Comparison of ENCODE assay signal across 14 cellular contexts in the genomic region with DNA sequence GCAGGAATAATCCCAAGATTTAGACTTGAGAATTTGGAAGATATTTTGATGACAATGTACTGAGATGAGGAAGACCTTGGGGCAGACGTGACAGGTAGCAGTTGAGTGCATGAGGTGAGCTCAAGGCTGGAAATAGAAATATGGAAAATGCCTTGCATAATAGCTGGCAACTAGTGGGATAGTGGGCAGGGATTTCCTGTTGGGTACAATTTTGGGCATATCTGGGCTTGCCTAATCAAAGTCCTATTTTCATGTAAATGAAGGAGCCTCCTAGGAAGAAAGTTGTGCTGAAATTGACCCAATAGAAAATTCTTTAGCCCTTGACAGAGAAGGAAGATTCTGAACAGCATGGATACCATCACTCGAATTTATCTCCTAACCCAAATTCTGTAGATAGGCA. TPM values are rescaled to one million over a fixed set of nuclear protein-coding genes. Genes with fewer than 3 reads are reported as not detected.
A peak's percentile ranks its signal among the peaks of the same experiment; 100 is the strongest.
DNase-seq lines count a peak whose midpoint lies in the region; ATAC-seq and TF ChIP-seq lines count a peak whose summit lies in the region.
"Had no signal": no experiment of that assay in that cellular context is flagged by ENCODE, and none has a peak within 500 bp of the region (broad histone marks: within the 10 kb centered on the region; RNA-seq: fewer than 3 reads in every experiment).

No MANE protein-coding gene starts in this region.

- H3K36me3 Mint-ChIP-seq in GM23338 (ENCODE audit: low read depth), result no peaks in the 10 kb centered on the region
- H3K36me3 Mint-ChIP-seq in dendritic cell treated with granulocyte-macrophage colony-stimulating factor and Interleukin-4, amounts not matched to agents 40 ng/mL and 50 ng/mL, for 4 days (ENCODE audit: low read depth), result peaks cover 4% of the 10 kb centered on the region
- H3K36me3 Mint-ChIP-seq: CD8-positive, alpha-beta memory T cell had no signal

- peak overlapping the region; percentile 40; the same call in 1 of the 2 replicates for H3K4me2 ChIP-seq in GM23338
- no peak overlapping the region for H3K4me2 ChIP-seq in OCI-LY7 (ENCODE audit: low read length)
- no peak overlapping the region for H3K4me2 ChIP-seq in osteoblast (ENCODE audit: insufficient read depth, low read length)

- TF ChIP-seq CTCF in GM23338 (conservative IDR thresholded peaks at IDR 0.05; ENCODE audit: low read depth in 2 of 2) (no peak), OCI-LY7 (conservative IDR thresholded peaks at IDR 0.05; ENCODE audit: low read length) (no peak), osteoblast (IDR thresholded peaks at IDR 0.05; ENCODE audit: extremely low read depth, low read depth, low read length) (no peak)

- intact Hi-C loops in OCI-LY7 (cut with micrococcal nuclease; ENCODE audit: unreplicated experiment) (no loop called here), cardiac septum (cut with DNase I) (no loop called here)
- intact Hi-C loops in dendritic cell treated with granulocyte-macrophage colony-stimulating factor and Interleukin-4, amounts not matched to agents 40 ng/mL and 50 ng/mL, for 4 days (cut with micrococcal nuclease), result no loop called here

- H3K9me2 ChIP-seq in GM23338 (ENCODE audit: insufficient read depth), result no peaks in the 10 kb centered on the region; the same call in none of the 2 replicates
- H3K9me2 ChIP-seq in OCI-LY7 (ENCODE audit: insufficient read depth, low read length), result no peaks in the 10 kb centered on the region

- H2AFZ ChIP-seq in GM23338 (peak overlapping the region; percentile 21; the same call in 1 of the 2 replicates), OCI-LY7 (ENCODE audit: low read length) (peak overlapping the region; percentile 54; the same call in 1 of the 2 replicates), osteoblast (ENCODE audit: low read length) (peak overlapping the region; percentile 9)

- H3K4me1 ChIP-seq in GM23338 (ENCODE audit: insufficient read depth), result peaks cover 9% of the 10 kb centered on the region; the same call in 1 of the 2 replicates
- H3K4me1 ChIP-seq in OCI-LY7 (ENCODE audit: insufficient read depth, low read length, poor library complexity, severe bottlenecking), result peaks cover 42% of the 10 kb centered on the region
- H3K4me1 ChIP-seq in osteoblast (ENCODE audit: insufficient read depth, low read length), result peaks cover 14% of the 10 kb centered on the region
- H3K4me1 ChIP-seq: Caco-2 had no signal

- BruUV-seq in OCI-LY7 (replicated peaks; lab: Mats Ljungman, UMichigan), result no TSS peak

- CTCF ChIA-PET in OCI-LY7 (lab: Charles Lee; ENCODE audit: unreplicated experiment), result interaction anchor here (1.1 to 2.2 kb wide), 2 partner anchors 9 to 10 kb away, joined by 3 to 5 read pairs; no protein-coding TSS in a partner anchor

- no peaks in the 10 kb centered on the region for H3K27me3 Mint-ChIP-seq in GM23338 (ENCODE audit: insufficient read depth, low read depth, poor library complexity)
- H3K27me3 Mint-ChIP-seq in dendritic cell treated with granulocyte-macrophage colony-stimulating factor and Interleukin-4, amounts not matched to agents 40 ng/mL and 50 ng/mL, for 4 days, result no peaks in the 10 kb centered on the region
- H3K27me3 Mint-ChIP-seq: B cell had no signal

- H3K27ac Mint-ChIP-seq in GM23338, result no peak overlapping the region
- H3K27ac Mint-ChIP-seq in dendritic cell treated with granulocyte-macrophage colony-stimulating factor and Interleukin-4, amounts not matched to agents 40 ng/mL and 50 ng/mL, for 4 days, result peak overlapping the region; percentile 19
- H3K27ac Mint-ChIP-seq: B cell had no signal

- POLR2A ChIA-PET in OCI-LY7 (lab: Charles Lee), result interaction anchor here (0.7 to 0.8 kb wide), 2 partner anchors 14 to 25 kb away, joined by 3 read pairs; no protein-coding TSS in a partner anchor

- no peak for ATAC-seq in GM23338
- ATAC-seq in GM19455 (IDR thresholded peaks at IDR 0.05; ENCODE audit: unreplicated experiment), result no peak

- DNase-seq in GM23338 (ENCODE audit: low spot score) (no peak), OCI-LY7 (ENCODE audit: low spot score) (no peak), osteoblast (ENCODE audit: insufficient read length, low spot score, missing footprints) (no peak), cardiac septum (ENCODE audit: low spot score) (no peak)
- DNase-seq in NK-92 treated with Interleukin-12 subunit alpha and Interleukin-12 subunit beta, amount 100 ng/mL, for 24 hours (lab: John Stamatoyannopoulos, UW), result no peak
- DNase-seq: Caco-2; CD8-positive, alpha-beta memory T cell; DND-41; GDM1; H7 had no signal

- H3K27ac ChIP-seq in GM23338 (ENCODE audit: low read depth), result no peak overlapping the region
- H3K27ac ChIP-seq in OCI-LY7 (ENCODE audit: low read depth, low read length, poor library complexity, severe bottlenecking), result no peak overlapping the region
- no peak overlapping the region for H3K27ac ChIP-seq in osteoblast (ENCODE audit: low read depth, low read length)
- H3K27ac ChIP-seq: C4-2B had no signal

- H3K9me3 ChIP-seq in OCI-LY7 (ENCODE audit: low read length) (peaks cover 12% of the 10 kb centered on the region; the same call in 1 of the 2 replicates), osteoblast (ENCODE audit: low read depth, low read length) (no peaks in the 10 kb centered on the region)
- H3K9me3 ChIP-seq: Caco-2 had no signal

- H3K4me3 ChIP-seq in GM23338, result no peak overlapping the region
- no peak overlapping the region for H3K4me3 ChIP-seq in OCI-LY7 (ENCODE audit: low read depth, low read length, poor library complexity, severe bottlenecking)
- H3K4me3 ChIP-seq in osteoblast (ENCODE audit: insufficient read depth, low read length), result no peak overlapping the region

- peaks cover 13% of the 10 kb centered on the region for H3K4me1 Mint-ChIP-seq in GM23338
- peaks cover 50% of the 10 kb centered on the region for H3K4me1 Mint-ChIP-seq in dendritic cell treated with granulocyte-macrophage colony-stimulating factor and Interleukin-4, amounts not matched to agents 40 ng/mL and 50 ng/mL, for 4 days (ENCODE audit: low read depth)

- H3K4me3 Mint-ChIP-seq in GM23338, result no peak overlapping the region
- no peak overlapping the region for H3K4me3 Mint-ChIP-seq in dendritic cell treated with granulocyte-macrophage colony-stimulating factor and Interleukin-4, amounts not matched to agents 40 ng/mL and 50 ng/mL, for 4 days
- H3K4me3 Mint-ChIP-seq: B cell; CD8-positive, alpha-beta memory T cell had no signal

- H3K27me3 ChIP-seq in GM23338 (ENCODE audit: insufficient read depth) (no peaks in the 10 kb centered on the region), osteoblast (ENCODE audit: insufficient read depth, low read length) (no peaks in the 10 kb centered on the region)

- no peaks in the 10 kb centered on the region for H3F3A ChIP-seq in GM23338 (replicated peaks; ENCODE audit: low read depth)

- H3K9me3 Mint-ChIP-seq in GM23338, result no peaks in the 10 kb centered on the region
- peaks cover 7% of the 10 kb centered on the region for H3K9me3 Mint-ChIP-seq in dendritic cell treated with granulocyte-macrophage colony-stimulating factor and Interleukin-4, amounts not matched to agents 40 ng/mL and 50 ng/mL, for 4 days
- H3K9me3 Mint-ChIP-seq: CD8-positive, alpha-beta memory T cell had no signal

- H4K20me1 ChIP-seq in GM23338 (replicated peaks; ENCODE audit: insufficient read depth) (no peaks in the 10 kb centered on the region), OCI-LY7 (ENCODE audit: insufficient read depth, low read length) (no peaks in the 10 kb centered on the region), osteoblast (ENCODE audit: insufficient read depth, low read length) (no peaks in the 10 kb centered on the region)

- H3K36me3 ChIP-seq in GM23338 (ENCODE audit: insufficient read depth) (no peaks in the 10 kb centered on the region), OCI-LY7 (ENCODE audit: insufficient read depth, low read length) (no peaks in the 10 kb centered on the region), osteoblast (ENCODE audit: insufficient read depth, low read length) (no peaks in the 10 kb centered on the region)

- no peaks in the 10 kb centered on the region for H3K79me2 ChIP-seq in GM23338 (replicated peaks; ENCODE audit: insufficient read depth)
- H3K79me2 ChIP-seq in OCI-LY7 (ENCODE audit: insufficient read depth, low read depth, low read length), result no peaks in the 10 kb centered on the region
- H3K79me2 ChIP-seq in osteoblast (ENCODE audit: insufficient read depth, low read length), result no peaks in the 10 kb centered on the region

TF ChIP-seq in GM23338, 12 proteins besides CTCF, POLR2A, EP300 and RAD21 (continues in another document):
- TF ChIP-seq EZH2 (IDR thresholded peaks at IDR 0.05; ENCODE audit: low read depth, unreplicated experiment), result no peak
- TF ChIP-seq CREB1 (CRISPR knock-in tag; IDR thresholded peaks at IDR 0.05; ENCODE audit: low read depth), result no peak
- no peak for TF ChIP-seq POLR2AphosphoS5 (IDR thresholded peaks at IDR 0.05; ENCODE audit: low read depth)
- no peak for TF ChIP-seq JUNB (IDR thresholded peaks at IDR 0.05; ENCODE audit: unreplicated experiment)
- no peak for TF ChIP-seq ZNF331 (CRISPR knock-in tag; IDR thresholded peaks at IDR 0.05; ENCODE audit: low read depth)
- TF ChIP-seq, protein P1, sequence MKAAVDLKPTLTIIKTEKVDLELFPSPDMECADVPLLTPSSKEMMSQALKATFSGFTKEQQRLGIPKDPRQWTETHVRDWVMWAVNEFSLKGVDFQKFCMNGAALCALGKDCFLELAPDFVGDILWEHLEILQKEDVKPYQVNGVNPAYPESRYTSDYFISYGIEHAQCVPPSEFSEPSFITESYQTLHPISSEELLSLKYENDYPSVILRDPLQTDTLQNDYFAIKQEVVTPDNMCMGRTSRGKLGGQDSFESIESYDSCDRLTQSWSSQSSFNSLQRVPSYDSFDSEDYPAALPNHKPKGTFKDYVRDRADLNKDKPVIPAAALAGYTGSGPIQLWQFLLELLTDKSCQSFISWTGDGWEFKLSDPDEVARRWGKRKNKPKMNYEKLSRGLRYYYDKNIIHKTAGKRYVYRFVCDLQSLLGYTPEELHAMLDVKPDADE (IDR thresholded peaks at IDR 0.05), result no peak
- TF ChIP-seq STAT1 (IDR thresholded peaks at IDR 0.05; ENCODE audit: unreplicated experiment), result no peak

RNA-seq across cellular contexts. Expression of gene GLIPR1, which starts 6.4 kb away (rescaled TPM):
- 0.03 and 0.04 TPM in 2 replicates for total RNA-seq in GM23338 (2014; rRNA removed; shearing (Covaris generic))
- polyA plus RNA-seq in GM23338 (2016; fragmentation: Nextera tagmentation; extraction: Ambion mirVana), result 4.8 and 6.1 TPM in 2 replicates
- 2.8 and 3.4 TPM in 2 replicates for total RNA-seq in OCI-LY7 (2014; rRNA removed; shearing (Covaris generic))
- 3.3 and 4.6 TPM in 2 replicates for total RNA-seq in OCI-LY7 (2022)
- 83.2 and 89.3 TPM in 2 replicates for total RNA-seq in osteoblast
- total RNA-seq in cardiac septum, result 7.8 TPM

RNA-seq across cellular contexts. Expression of gene KRR1, which starts 37.3 kb away (rescaled TPM):
- 37.4 and 55.7 TPM in 2 replicates for total RNA-seq in GM23338 (2014; rRNA removed; shearing (Covaris generic))
- polyA plus RNA-seq in GM23338 (2016; fragmentation: Nextera tagmentation; extraction: Ambion mirVana), result 113 and 120 TPM in 2 replicates
- total RNA-seq in OCI-LY7 (2014; rRNA removed; shearing (Covaris generic)), result 27.6 and 44.0 TPM in 2 replicates
- total RNA-seq in OCI-LY7 (2022) (78.0 and 81.7 TPM in 2 replicates), osteoblast (37.4 and 45.6 TPM in 2 replicates), cardiac septum (38.1 TPM)
